ENCODE assay signal across 9 cellular contexts in genomic region chr14:71597955-71598659, GRCh38.
DNase-seq lines count a peak whose midpoint lies in the region; ATAC-seq, FAIRE-seq and TF ChIP-seq lines count a peak whose summit lies in the region.
"Had no signal": no experiment of that assay in that cellular context is flagged by ENCODE, and none has a peak within 500 bp of the region (broad histone marks: within the 10 kb centered on the region; RNA-seq: fewer than 3 reads in every experiment).

No MANE protein-coding gene starts in this region.

- peak overlapping the region; percentile 1 for H3K4me3 Mint-ChIP-seq in activated T-helper 2 cell treated with anti-CD3 and anti-CD28 coated beads, Interferon-gamma antibody, Interleukin-2, Interleukin-4, amounts not matched to agents 10 μg/mL and 5 μg/mL and 100 μg/mL, durations not matched to agents 14 hours and 24 hours and 36 hours (ENCODE audit: low read depth)
- no peak overlapping the region for H3K4me3 Mint-ChIP-seq in MCF 10A (ENCODE audit: unreplicated experiment)

- no peak for DNase-seq in GM12892 (ENCODE audit: insufficient read length)
- DNase-seq in activated T-helper 2 cell treated with anti-CD3 and anti-CD28 coated beads, Interferon-gamma antibody, Interleukin-2, Interleukin-4, amounts not matched to agents 10 μg/mL and 5 μg/mL and 100 μg/mL, durations not matched to agents 14 hours and 24 hours and 36 hours (ENCODE audit: low spot score): no peak
- DNase-seq in frontal cortex (ENCODE audit: low spot score in 2 of 2): no peak
- no peak for DNase-seq in occipital lobe (lab: John Stamatoyannopoulos, UW)
- DNase-seq in NCI-H1417 (lab: John Stamatoyannopoulos, UW): no peak
- no peak for DNase-seq in MCF 10A (ENCODE audit: unreplicated experiment)

- intact Hi-C loops in activated T-helper 2 cell treated with anti-CD3 and anti-CD28 coated beads, Interferon-gamma antibody, Interleukin-2, Interleukin-4, amounts not matched to agents 10 μg/mL and 5 μg/mL and 100 μg/mL, durations not matched to agents 14 hours and 24 hours and 36 hours (cut with micrococcal nuclease): loop anchor here (1.0 to 5.0 kb wide), 3 partner anchors 43 to 455 kb away; no protein-coding TSS in a partner anchor
- intact Hi-C loops in MCF 10A (cut with micrococcal nuclease): no loop called here

- ATAC-seq in GM21390 (IDR thresholded peaks at IDR 0.05; ENCODE audit: unreplicated experiment) (peak; percentile 74), HG03571 (IDR thresholded peaks at IDR 0.05; ENCODE audit: unreplicated experiment) (peak; percentile 77)

- POLR2A ChIA-PET in MCF 10A (lab: Yijun Ruan, JAX): no interaction called here

- no peaks in the 10 kb centered on the region for H3K27me3 Mint-ChIP-seq in activated T-helper 2 cell treated with anti-CD3 and anti-CD28 coated beads, Interferon-gamma antibody, Interleukin-2, Interleukin-4, amounts not matched to agents 10 μg/mL and 5 μg/mL and 100 μg/mL, durations not matched to agents 14 hours and 24 hours and 36 hours (ENCODE audit: low read depth)
- H3K27me3 Mint-ChIP-seq in MCF 10A (ENCODE audit: insufficient read depth, unreplicated experiment): no peaks in the 10 kb centered on the region

- CTCF ChIA-PET in MCF 10A (lab: Yijun Ruan, JAX): no interaction called here

- peaks cover 63% of the 10 kb centered on the region for H3K4me1 Mint-ChIP-seq in activated T-helper 2 cell treated with anti-CD3 and anti-CD28 coated beads, Interferon-gamma antibody, Interleukin-2, Interleukin-4, amounts not matched to agents 10 μg/mL and 5 μg/mL and 100 μg/mL, durations not matched to agents 14 hours and 24 hours and 36 hours (ENCODE audit: low read depth)
- peaks cover 6% of the 10 kb centered on the region for H3K4me1 Mint-ChIP-seq in MCF 10A (ENCODE audit: insufficient read depth, unreplicated experiment)

- 0 out of 2 replicates have a peak, but pooled peaks have one; percentile 30 for TF ChIP-seq POLR2A in GM12892 (IDR thresholded peaks at IDR 0.05; ENCODE audit: low read depth, low read length)

- peaks cover 74% of the 10 kb centered on the region for H3K36me3 Mint-ChIP-seq in activated T-helper 2 cell treated with anti-CD3 and anti-CD28 coated beads, Interferon-gamma antibody, Interleukin-2, Interleukin-4, amounts not matched to agents 10 μg/mL and 5 μg/mL and 100 μg/mL, durations not matched to agents 14 hours and 24 hours and 36 hours (ENCODE audit: low read depth)
- no peaks in the 10 kb centered on the region for H3K36me3 Mint-ChIP-seq in MCF 10A (ENCODE audit: insufficient read depth, unreplicated experiment)

- peaks cover 37% of the 10 kb centered on the region for H3K9me3 Mint-ChIP-seq in activated T-helper 2 cell treated with anti-CD3 and anti-CD28 coated beads, Interferon-gamma antibody, Interleukin-2, Interleukin-4, amounts not matched to agents 10 μg/mL and 5 μg/mL and 100 μg/mL, durations not matched to agents 14 hours and 24 hours and 36 hours
- H3K9me3 Mint-ChIP-seq in MCF 10A (ENCODE audit: unreplicated experiment): peaks cover 20% of the 10 kb centered on the region

- no TSS peak for BruUV-seq in MCF 10A (replicated peaks; lab: Mats Ljungman, UMichigan)

- H3K27ac Mint-ChIP-seq in activated T-helper 2 cell treated with anti-CD3 and anti-CD28 coated beads, Interferon-gamma antibody, Interleukin-2, Interleukin-4, amounts not matched to agents 10 μg/mL and 5 μg/mL and 100 μg/mL, durations not matched to agents 14 hours and 24 hours and 36 hours: peak overlapping the region; percentile 29
- no peak overlapping the region for H3K27ac Mint-ChIP-seq in MCF 10A (ENCODE audit: low read depth, unreplicated experiment)

- no peak for TF ChIP-seq CTCF in MCF 10A (IDR thresholded peaks at IDR 0.05; ENCODE audit: unreplicated experiment)

- FAIRE-seq in GM12892 (lab: Jason Lieb, UNC) (peak; percentile 86), frontal cortex (lab: Jason Lieb, UNC) (no peak)
- FAIRE-seq: astrocyte had no signal
